20 cellular contexts compared by ENCODE assay signal in the genomic region with DNA sequence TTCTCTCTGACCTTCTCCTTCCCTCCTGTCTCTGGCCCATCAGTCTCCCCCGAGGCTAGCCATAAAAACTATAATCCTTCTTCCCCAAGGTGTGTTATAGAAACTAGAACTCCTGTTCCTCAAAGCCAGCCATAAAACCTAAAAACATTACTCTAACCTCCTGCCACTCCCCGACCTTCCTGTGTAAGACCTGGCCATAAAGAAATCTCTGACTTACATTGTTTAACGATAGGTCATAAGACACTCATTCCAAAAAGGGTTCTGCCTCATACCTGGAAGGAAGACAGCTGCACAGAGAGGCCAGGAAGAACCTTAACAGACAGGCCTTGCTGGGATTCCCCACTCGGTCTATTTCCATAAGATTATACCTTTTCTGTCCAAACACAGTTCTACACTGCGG.
DNase-seq lines count a peak whose midpoint lies in the region; ATAC-seq and TF ChIP-seq lines count a peak whose summit lies in the region.
"Had no signal": no experiment of that assay in that cellular context is flagged by ENCODE, and none has a peak within 500 bp of the region (broad histone marks: within the 10 kb centered on the region; RNA-seq: fewer than 3 reads in every experiment).

No MANE protein-coding gene starts in this region.

- H3K4me1 ChIP-seq in Panc1 (ENCODE audit: control insufficient read depth, insufficient read depth, low read length): no peaks in the 10 kb centered on the region

- in situ Hi-C loops in Panc1 (cut with HindIII; ENCODE audit: low pct_unique_long_range_greater_than_20kb, low sequenced_read_pairs): no loop called here

- H3K27me3 Mint-ChIP-seq in type B pancreatic cell: no peaks in the 10 kb centered on the region
- H3K27me3 Mint-ChIP-seq in activated CD4-positive, alpha-beta T cell treated with anti-CD3 and anti-CD28 coated beads for 36 hours: no peaks in the 10 kb centered on the region
- H3K27me3 Mint-ChIP-seq: CD4-positive, CD25-positive, alpha-beta regulatory T cell had no signal

- H3K27ac Mint-ChIP-seq in type B pancreatic cell: peak overlapping the region; percentile 11
- no peak overlapping the region for H3K27ac Mint-ChIP-seq in activated CD4-positive, alpha-beta T cell treated with anti-CD3 and anti-CD28 coated beads for 36 hours
- H3K27ac Mint-ChIP-seq: GM23338 had no signal

- CTCF ChIA-PET in Panc1 (lab: Charles Lee): no interaction called here
- CTCF ChIA-PET in activated CD4-positive, alpha-beta T cell treated with anti-CD3 and anti-CD28 coated beads for 36 hours (lab: Charles Lee): interaction anchor here (1.2 kb wide), 1 partner anchor 10 kb away, joined by 5 read pairs; no protein-coding TSS in a partner anchor

- intact Hi-C loops in Panc1 (cut with micrococcal nuclease; ENCODE audit: unreplicated experiment) (no loop called here), left colon (cut with DNase I, micrococcal nuclease) (no loop called here)
- intact Hi-C loops in activated CD4-positive, alpha-beta T cell treated with anti-CD3 and anti-CD28 coated beads for 36 hours (cut with DNase I, micrococcal nuclease): no loop called here

- DNase-seq in Panc1 (ENCODE audit: low read depth, low spot score) (no peak), epithelial cell of esophagus (ENCODE audit: low read depth) (peak; percentile 62), left colon (peak in 1 of 2 donors; percentile 44), type B pancreatic cell (ENCODE audit: extremely low spot score, unreplicated experiment) (no peak), HPDE6-E6E7 (ENCODE audit: extremely low spot score) (no peak)
- no peak for DNase-seq in activated CD4-positive, alpha-beta T cell treated with anti-CD3 and anti-CD28 coated beads for 36 hours
- DNase-seq: CD4-positive, CD25-positive, alpha-beta regulatory T cell; DMS79 treated with DMSO at 0.1 percent for 48 hours; HCEC 1CT; NCI-H1417; NCI-H187; NCI-H446; NCI-H526; OCI-M1; RPMI8226; SHP77 treated with DMSO at 0.1 percent for 48 hours had no signal

- H3K4me3 ChIP-seq in Panc1 (ENCODE audit: low read depth in 2 of 2, low read length in 2 of 2): no peak overlapping the region
- no peak overlapping the region for H3K4me3 ChIP-seq in epithelial cell of esophagus (ENCODE audit: low read length)
- H3K4me3 ChIP-seq: GM12878, GM23338, SK-N-MC had no signal

- H3K27ac ChIP-seq in Panc1 (ENCODE audit: low read length): no peak overlapping the region
- H3K27ac ChIP-seq: SK-N-MC had no signal

- H3K4me1 Mint-ChIP-seq in type B pancreatic cell (ENCODE audit: unreplicated experiment): peaks cover 18% of the 10 kb centered on the region
- no peaks in the 10 kb centered on the region for H3K4me1 Mint-ChIP-seq in activated CD4-positive, alpha-beta T cell treated with anti-CD3 and anti-CD28 coated beads for 36 hours

- H3K36me3 Mint-ChIP-seq in type B pancreatic cell: no peaks in the 10 kb centered on the region
- H3K36me3 Mint-ChIP-seq in activated CD4-positive, alpha-beta T cell treated with anti-CD3 and anti-CD28 coated beads for 36 hours (ENCODE audit: low read depth): no peaks in the 10 kb centered on the region
- H3K36me3 Mint-ChIP-seq: CD4-positive, CD25-positive, alpha-beta regulatory T cell had no signal

- TF ChIP-seq CTCF in Panc1 (IDR thresholded peaks at IDR 0.05): 0 out of 2 replicates have a peak, but pooled peaks have one; percentile 4
- no peak for TF ChIP-seq CTCF in epithelial cell of esophagus (IDR thresholded peaks at IDR 0.05; ENCODE audit: insufficient read depth, low read depth, low read length, missing control alignments)
- no peak for TF ChIP-seq CTCF in type B pancreatic cell (conservative IDR thresholded peaks at IDR 0.05)

- H3K36me3 ChIP-seq in Panc1 (ENCODE audit: control insufficient read depth, insufficient read depth, low read length): no peaks in the 10 kb centered on the region

- POLR2A ChIA-PET in Panc1 (lab: Charles Lee): no interaction called here
- POLR2A ChIA-PET in activated CD4-positive, alpha-beta T cell treated with anti-CD3 and anti-CD28 coated beads for 36 hours (lab: Charles Lee): no interaction called here

- no peaks in the 10 kb centered on the region for H3K9me3 Mint-ChIP-seq in type B pancreatic cell
- no peaks in the 10 kb centered on the region for H3K9me3 Mint-ChIP-seq in activated CD4-positive, alpha-beta T cell treated with anti-CD3 and anti-CD28 coated beads for 36 hours (ENCODE audit: low read depth)
- H3K9me3 Mint-ChIP-seq: CD4-positive, CD25-positive, alpha-beta regulatory T cell; GM23338 had no signal

- H3K9me3 ChIP-seq in Panc1 (ENCODE audit: control insufficient read depth, insufficient read depth, low read depth, low read length): no peaks in the 10 kb centered on the region

- H3K27me3 ChIP-seq in Panc1 (ENCODE audit: control insufficient read depth, insufficient read depth, low read length): no peaks in the 10 kb centered on the region

- H3K4me3 Mint-ChIP-seq in type B pancreatic cell: no peak overlapping the region
- H3K4me3 Mint-ChIP-seq in activated CD4-positive, alpha-beta T cell treated with anti-CD3 and anti-CD28 coated beads for 36 hours: no peak overlapping the region
- H3K4me3 Mint-ChIP-seq: CD4-positive, CD25-positive, alpha-beta regulatory T cell; GM23338 had no signal

- ATAC-seq in Panc1 (no peak), left colon (peak; percentile 97), HG03521 (IDR thresholded peaks at IDR 0.05; ENCODE audit: unreplicated experiment) (no peak)
- ATAC-seq in activated CD4-positive, alpha-beta T cell treated with anti-CD3 and anti-CD28 coated beads for 36 hours: no peak
- ATAC-seq: GM12878, GM23338 had no signal

- no TSS peak for BruUV-seq in Panc1 (replicated peaks; lab: Mats Ljungman, UMichigan)
